ENCODE assay signal across 22 cellular contexts in genomic region chr1:57536749-57537423, GRCh38.
"Had no signal": no experiment of that assay in that cellular context is flagged by ENCODE, and none has a peak within 500 bp of the region (broad histone marks: within the 10 kb centered on the region; RNA-seq: fewer than 3 reads in every experiment).

No MANE protein-coding gene starts in this region.

- H3K4me2 ChIP-seq: SK-N-SH had no signal

- H3K9ac ChIP-seq: SK-N-SH had no signal

- H3K27ac ChIP-seq: HL-60 had no signal

- DNase-seq: KBM-7, MG63, NCI-H1092, NCI-H1105 treated with DMSO at 0.1 percent for 48 hours, NCI-H1417 treated with DMSO at 0.1 percent for 48 hours, NCI-H146, NCI-H1694 treated with DMSO at 0.1 percent for 48 hours, NCI-H1930, NCI-H2081, NCI-H2107, NCI-H2171, NCI-H226, NCI-H446, NCI-H510A, NCI-H524 treated with DMSO at 0.1 percent for 48 hours, NCI-H69, NCI-H774, Right ventricle myocardium superior, RPMI8226, SIG-M5, SK-N-SH had no signal

- H3K9me3 ChIP-seq: MG63, SK-N-SH had no signal

- H3K4me3 ChIP-seq: MG63 had no signal

- H3K27me3 ChIP-seq: MG63 had no signal

- H3K36me3 ChIP-seq: MG63 had no signal
